ENCODE assay signal across 32 cellular contexts in genomic region chr2:210715560-210715959, GRCh38.
"Had no signal": no experiment of that assay in that cellular context is flagged by ENCODE, and none has a peak within 500 bp of the region (broad histone marks: within the 10 kb centered on the region; RNA-seq: fewer than 3 reads in every experiment).

No MANE protein-coding gene starts in this region.

- H3K36me3 Mint-ChIP-seq: activated naive CD4-positive, alpha-beta T cell treated with anti-CD3 and anti-CD28 coated beads, Interleukin-2, amount 50 U/mL, for 24 hours; activated naive CD8-positive, alpha-beta T cell treated with anti-CD3 and anti-CD28 coated beads, Interleukin-2, amount 10 ng/mL, durations not matched to agents 7 days and 5 days had no signal

- H3K36me3 ChIP-seq: ascending aorta, breast epithelium, MG63, SJCRH30, WERI-Rb-1 had no signal

- H3K4me1 Mint-ChIP-seq: activated naive CD4-positive, alpha-beta T cell treated with anti-CD3 and anti-CD28 coated beads, Interleukin-2, amount 50 U/mL, for 24 hours; activated naive CD8-positive, alpha-beta T cell treated with anti-CD3 and anti-CD28 coated beads, Interleukin-2, amount 10 ng/mL, durations not matched to agents 7 days and 5 days; activated T-helper 17 cell treated with anti-CD3 and anti-CD28 coated beads, Interleukin-2, amount 50 U/mL, for 72 hours had no signal

- H3K27ac Mint-ChIP-seq: activated CD8-positive, alpha-beta T cell treated with anti-CD3 and anti-CD28 coated beads for 36 hours; activated naive CD4-positive, alpha-beta T cell treated with anti-CD3 and anti-CD28 coated beads, Interleukin-2, amount 50 U/mL, for 24 hours; activated naive CD8-positive, alpha-beta T cell treated with anti-CD3 and anti-CD28 coated beads, Interleukin-2, amount 10 ng/mL, durations not matched to agents 7 days and 5 days; activated T-cell treated with anti-CD3 and anti-CD28 coated beads, Interleukin-2, amount 50 U/mL, for 72 hours; activated T-helper 17 cell treated with anti-CD3 and anti-CD28 coated beads, Interleukin-2, amount 50 U/mL, for 72 hours had no signal

- H3K9me3 ChIP-seq: ascending aorta, breast epithelium, MG63, SJCRH30 had no signal

- H3K9me3 Mint-ChIP-seq: activated CD8-positive, alpha-beta T cell treated with anti-CD3 and anti-CD28 coated beads for 36 hours; activated naive CD8-positive, alpha-beta T cell treated with anti-CD3 and anti-CD28 coated beads, Interleukin-2, amount 10 ng/mL, durations not matched to agents 7 days and 5 days; activated T-helper 17 cell treated with anti-CD3 and anti-CD28 coated beads, Interleukin-2, amount 50 U/mL, for 72 hours had no signal

- H3K27me3 ChIP-seq: ascending aorta, breast epithelium, MG63, SJCRH30 had no signal

- H3K27ac ChIP-seq: ascending aorta, breast epithelium, SJCRH30, SK-N-MC, WERI-Rb-1 had no signal

- DNase-seq: activated CD4-positive, alpha-beta T cell treated with anti-CD3 and anti-CD28 coated beads for 1 hour; activated CD4-positive, alpha-beta T cell treated with anti-CD3 and anti-CD28 coated beads for 48 hours; activated CD4-positive, CD25-positive, alpha-beta regulatory T cell; activated CD8-positive, alpha-beta T cell treated with anti-CD3 and anti-CD28 coated beads for 36 hours; activated gamma-delta T cell; activated naive CD4-positive, alpha-beta T cell treated with Interleukin-2 at 50 U/mL for 16 hours; activated naive CD8-positive, alpha-beta T cell treated with anti-CD3 and anti-CD28 coated beads, Interleukin-2, amount 10 ng/mL, durations not matched to agents 7 days and 5 days; activated T-cell treated with anti-CD3 and anti-CD28 coated beads, Interleukin-2, amount 50 U/mL, for 1 hour; activated T-cell treated with anti-CD3 and anti-CD28 coated beads, Interleukin-2, amount 50 U/mL, for 72 hours; amygdala; Kasumi-1; KG1; MG63; NCI-H1048; NCI-H1105 treated with DMSO at 0.1 percent for 48 hours; NCI-H1436; NCI-H1694 treated with DMSO at 0.1 percent for 48 hours; NCI-H2029; NCI-H2107; NCI-H2171; NCI-H510A; NCI-H526; NCI-H748 treated with DMSO at 0.1 percent for 48 hours; SHP77; SJCRH30; T1000; WERI-Rb-1 had no signal

- H3K27me3 Mint-ChIP-seq: activated CD8-positive, alpha-beta T cell treated with anti-CD3 and anti-CD28 coated beads for 36 hours; activated naive CD8-positive, alpha-beta T cell treated with anti-CD3 and anti-CD28 coated beads, Interleukin-2, amount 10 ng/mL, durations not matched to agents 7 days and 5 days had no signal

- H3K4me1 ChIP-seq: ascending aorta, breast epithelium, SJCRH30 had no signal

- H3K4me3 ChIP-seq: ascending aorta, breast epithelium, MG63, SJCRH30, SK-N-MC had no signal

- H3K4me3 Mint-ChIP-seq: activated CD8-positive, alpha-beta T cell treated with anti-CD3 and anti-CD28 coated beads for 36 hours; activated naive CD4-positive, alpha-beta T cell treated with anti-CD3 and anti-CD28 coated beads, Interleukin-2, amount 50 U/mL, for 24 hours; activated naive CD8-positive, alpha-beta T cell treated with anti-CD3 and anti-CD28 coated beads, Interleukin-2, amount 10 ng/mL, durations not matched to agents 7 days and 5 days; activated T-cell treated with anti-CD3 and anti-CD28 coated beads, Interleukin-2, amount 50 U/mL, for 72 hours; activated T-helper 17 cell treated with anti-CD3 and anti-CD28 coated beads, Interleukin-2, amount 50 U/mL, for 72 hours had no signal
